25 cellular contexts compared by ENCODE assay signal in genomic region chr5:85340790-85341189, GRCh38.
DNase-seq lines count a peak whose midpoint lies in the region; ATAC-seq, FAIRE-seq and TF ChIP-seq lines count a peak whose summit lies in the region.
"Had no signal": no experiment of that assay in that cellular context is flagged by ENCODE, and none has a peak within 500 bp of the region (broad histone marks: within the 10 kb centered on the region; RNA-seq: fewer than 3 reads in every experiment).

No MANE protein-coding gene starts in this region.

- no peaks in the 10 kb centered on the region for H3K79me2 ChIP-seq in HepG2 (ENCODE audit: insufficient read depth, low read length)
- H3K79me2 ChIP-seq in H1 (ENCODE audit: control insufficient read depth in 1 of 2, insufficient read depth in 2 of 2, low read length in 2 of 2) = no peaks in the 10 kb centered on the region

- no peaks in the 10 kb centered on the region for H3K27me3 ChIP-seq in HepG2 (ENCODE audit: control insufficient read depth in 1 of 2, insufficient read depth in 2 of 2, low read length in 2 of 2)
- no peaks in the 10 kb centered on the region for H3K27me3 ChIP-seq in right lobe of liver
- H3K27me3 ChIP-seq in IMR-90 (ENCODE audit: control insufficient read depth, insufficient read depth, low read length) = no peaks in the 10 kb centered on the region
- no peaks in the 10 kb centered on the region for H3K27me3 ChIP-seq in H1 (replicated peaks in 1 of 4; ENCODE audit: control insufficient read depth in 3 of 4, extremely low read depth in 1 of 4, insufficient read depth in 3 of 4, low read length in 3 of 4)
- H3K27me3 ChIP-seq in right atrium auricular region = no peaks in the 10 kb centered on the region
- H3K27me3 ChIP-seq in WERI-Rb-1 (ENCODE audit: insufficient read depth, low read depth, severe bottlenecking) = no peaks in the 10 kb centered on the region
- H3K27me3 ChIP-seq: BLaER1 had no signal

- H4K91ac ChIP-seq in IMR-90 (ENCODE audit: insufficient read depth, low read depth, low read length) (no peak overlapping the region), H1 (replicated peaks; ENCODE audit: insufficient read length, low read length) (no peak overlapping the region)

- TF ChIP-seq EP300 in HepG2 (IDR thresholded peaks at IDR 0.05; ENCODE audit: low read depth in 2 of 2, low read length in 2 of 2) (no peak), HepG2 (CRISPR knock-in tag; IDR thresholded peaks at IDR 0.05; ENCODE audit: borderline replicate concordance) (no peak), H1 (IDR thresholded peaks at IDR 0.05; ENCODE audit: borderline replicate concordance in 1 of 2, low read depth in 2 of 2, low read length in 2 of 2) (no peak)

- no peak overlapping the region for H2BK20ac ChIP-seq in IMR-90 (ENCODE audit: low read depth, low read length)
- no peak overlapping the region for H2BK20ac ChIP-seq in H1 (ENCODE audit: low read length)

- H2AK5ac ChIP-seq in IMR-90 (ENCODE audit: low read depth, low read length) (no peak overlapping the region), H1 (ENCODE audit: low read depth, low read length) (no peak overlapping the region)

- intact Hi-C loops in HepG2 (cut with micrococcal nuclease; ENCODE audit: unreplicated experiment) = no loop called here
- intact Hi-C loops in right lobe of liver (cut with DNase I) = no loop called here
- intact Hi-C loops in IMR-90 (cut with micrococcal nuclease) = no loop called here

- H4K5ac ChIP-seq in IMR-90 (ENCODE audit: low read depth, low read length) (no peak overlapping the region), H1 (ENCODE audit: insufficient read length, low read depth, low read length) (no peak overlapping the region)

- H2BK12ac ChIP-seq in H1 (ENCODE audit: low read depth, low read length) = no peak overlapping the region

- no peak for TF ChIP-seq POLR2A in HepG2 (IDR thresholded peaks at IDR 0.05; ENCODE audit: insufficient read depth in 1 of 2, low read depth in 2 of 2, low read length in 2 of 2)
- TF ChIP-seq POLR2A in right lobe of liver (IDR thresholded peaks at IDR 0.05) = no peak
- TF ChIP-seq POLR2A in IMR-90 (IDR thresholded peaks at IDR 0.05; ENCODE audit: low read depth, low read length) = no peak
- TF ChIP-seq POLR2A in H1 (IDR thresholded peaks at IDR 0.05; ENCODE audit: control extremely low read depth in 1 of 2, low read depth in 2 of 2, low read length in 2 of 2) = no peak

- H4K20me1 ChIP-seq in HepG2 (ENCODE audit: insufficient read depth, low read length) (no peaks in the 10 kb centered on the region), IMR-90 (ENCODE audit: insufficient read depth, low read length) (no peaks in the 10 kb centered on the region), H1 (replicated peaks in 1 of 2; ENCODE audit: control insufficient read depth in 1 of 2, insufficient read depth in 2 of 2, low read length in 2 of 2) (no peaks in the 10 kb centered on the region)
- H4K20me1 ChIP-seq: BLaER1 had no signal

- H2AFZ ChIP-seq in HepG2 (ENCODE audit: low read length) = no peak overlapping the region
- no peak overlapping the region for H2AFZ ChIP-seq in IMR-90 (replicated peaks; ENCODE audit: low read length, poor library complexity)
- H2AFZ ChIP-seq in H1 (ENCODE audit: low read length) = no peak overlapping the region

- no peaks in the 10 kb centered on the region for H3K9me1 ChIP-seq in IMR-90 (ENCODE audit: insufficient read depth, low read length)

- H2BK120ac ChIP-seq in IMR-90 (ENCODE audit: low read depth, low read length) (no peak overlapping the region), H1 (replicated peaks; ENCODE audit: low read depth, low read length) (no peak overlapping the region)

- in situ Hi-C loops in HepG2 (cut with HindIII; ENCODE audit: extremely low pct_ligation_motif_present, low pct_unique_long_range_greater_than_20kb) = no loop called here
- in situ Hi-C loops in IMR-90 (cut with MboI; ENCODE audit: low sequenced_read_pairs) = no loop called here

- POLR2A ChIA-PET in HepG2 (lab: Yijun Ruan, JAX) (no interaction called here), IMR-90 (lab: Charles Lee; ENCODE audit: unreplicated experiment) (no interaction called here), H1 (lab: Charles Lee; ENCODE audit: partially characterized antibody) (no interaction called here)

- H3K23ac ChIP-seq in IMR-90 (ENCODE audit: low read depth, low read length) (no peak overlapping the region), H1 (ENCODE audit: insufficient read length) (no peak overlapping the region)

- no peak overlapping the region for H2AK9ac ChIP-seq in IMR-90 (replicated peaks; ENCODE audit: low read depth, low read length, poor library complexity)

- H3K4me1 ChIP-seq in HepG2 (ENCODE audit: insufficient read depth, low read length) = no peaks in the 10 kb centered on the region
- no peaks in the 10 kb centered on the region for H3K4me1 ChIP-seq in right lobe of liver
- H3K4me1 ChIP-seq in IMR-90 (ENCODE audit: control insufficient read depth, insufficient read depth, low read length) = no peaks in the 10 kb centered on the region
- no peaks in the 10 kb centered on the region for H3K4me1 ChIP-seq in H1 (replicated peaks in 1 of 4; ENCODE audit: control insufficient read depth in 3 of 4, insufficient read depth in 4 of 4, low read length in 3 of 4)
- no peaks in the 10 kb centered on the region for H3K4me1 ChIP-seq in right atrium auricular region
- H3K4me1 ChIP-seq: BLaER1 had no signal

- H3K4me3 ChIP-seq in HepG2 (replicated peaks in 1 of 3; ENCODE audit: insufficient read depth in 1 of 3, low read depth in 2 of 3, low read length in 3 of 3) (no peak overlapping the region), right lobe of liver (no peak overlapping the region), IMR-90 (ENCODE audit: insufficient read depth, low read depth, low read length) (no peak overlapping the region), H1 (ENCODE audit: extremely low read depth in 1 of 4, insufficient read depth in 2 of 4, low read depth in 3 of 4, low read length in 4 of 4) (no peak overlapping the region), right atrium auricular region (no peak overlapping the region), WERI-Rb-1 (ENCODE audit: low read depth, low read length) (no peak overlapping the region)
- H3K4me3 ChIP-seq: BLaER1, GM12878 had no signal

- H3K23me2 ChIP-seq in H1 (ENCODE audit: low read depth, low read length) = no peaks in the 10 kb centered on the region

- DNase-seq in HepG2 (ENCODE audit: low spot score) (no peak), right lobe of liver (no peak), IMR-90 (no peak), H1 (ENCODE audit: low read depth in 1 of 2, low spot score in 2 of 2) (no peak), right atrium auricular region (ENCODE audit: low spot score) (no peak), WERI-Rb-1 (no peak)
- DNase-seq: ACHN; BE2C; C1 segment of cervical spinal cord; CD4-positive, alpha-beta memory T cell; CD4-positive, CD25-positive, alpha-beta regulatory T cell; CD8-positive, alpha-beta memory T cell; COR-L47; DMS 273 treated with DMSO at 0.1 percent for 48 hours; DMS153; DMS53; DMS79; DND-41; EL; GDM1 had no signal

- no peak overlapping the region for H3K4ac ChIP-seq in IMR-90 (ENCODE audit: low read depth, low read length)
- H3K4ac ChIP-seq in H1 (replicated peaks; ENCODE audit: insufficient read length, low read depth, low read length) = no peak overlapping the region

- H3K27ac ChIP-seq in HepG2 (ENCODE audit: extremely low read length, insufficient read depth, low read length) (no peak overlapping the region), right lobe of liver (no peak overlapping the region), IMR-90 (ENCODE audit: insufficient read depth, low read length) (no peak overlapping the region), H1 (ENCODE audit: low read depth, low read length) (no peak overlapping the region), right atrium auricular region (no peak overlapping the region), WERI-Rb-1 (no peak overlapping the region)
- H3K27ac ChIP-seq: 22Rv1, BLaER1 had no signal

- H3K14ac ChIP-seq in IMR-90 (replicated peaks; ENCODE audit: low read depth, low read length) (no peak overlapping the region), H1 (ENCODE audit: insufficient read length) (no peak overlapping the region)

- no peak for ATAC-seq in HepG2
- ATAC-seq in right lobe of liver = no peak
- ATAC-seq in IMR-90 (ENCODE audit: low read depth) = no peak
- ATAC-seq: GM12878 had no signal

- H2BK15ac ChIP-seq in IMR-90 (ENCODE audit: low read depth, low read length) (no peak overlapping the region), H1 (ENCODE audit: low read length) (no peak overlapping the region)

- H3K9ac ChIP-seq in HepG2 (ENCODE audit: insufficient read depth, low read depth, low read length) = no peak overlapping the region
- H3K9ac ChIP-seq in IMR-90 (ENCODE audit: low read depth, low read length) = no peak overlapping the region
- H3K9ac ChIP-seq in H1 (replicated peaks in 1 of 4; ENCODE audit: extremely low read depth in 1 of 4, low read depth in 3 of 4, low read length in 3 of 4) = no peak overlapping the region
- H3K9ac ChIP-seq: BLaER1 had no signal

- H3K4me2 ChIP-seq in HepG2 (ENCODE audit: low read depth, low read length) (no peak overlapping the region), IMR-90 (ENCODE audit: low read depth, low read length) (no peak overlapping the region), H1 (ENCODE audit: insufficient read depth in 1 of 2, low read depth in 2 of 2, low read length in 2 of 2) (no peak overlapping the region)
- H3K4me2 ChIP-seq: BLaER1 had no signal

- H3K9me3 ChIP-seq in HepG2 (ENCODE audit: low read length) (no peaks in the 10 kb centered on the region), right lobe of liver (no peaks in the 10 kb centered on the region), IMR-90 (ENCODE audit: control insufficient read depth, insufficient read depth, low read length) (peaks cover 4% of the 10 kb centered on the region), H1 (ENCODE audit: insufficient read depth in 2 of 2, low read depth in 1 of 2, low read length in 1 of 2) (no peaks in the 10 kb centered on the region), right atrium auricular region (no peaks in the 10 kb centered on the region), WERI-Rb-1 (ENCODE audit: severe bottlenecking) (no peaks in the 10 kb centered on the region)
- H3K9me3 ChIP-seq: BE2C, BLaER1 had no signal

- no peak overlapping the region for H4K8ac ChIP-seq in IMR-90 (ENCODE audit: low read depth in 2 of 2, low read length in 2 of 2)
- H4K8ac ChIP-seq in H1 (ENCODE audit: extremely low read depth, insufficient read depth, low read length) = no peak overlapping the region

- H3K56ac ChIP-seq in IMR-90 (ENCODE audit: extremely low read depth, insufficient read depth, low read length) (no peak overlapping the region), H1 (replicated peaks; ENCODE audit: insufficient read length, low read depth, low read length) (no peak overlapping the region)

- H2BK5ac ChIP-seq in IMR-90 (ENCODE audit: low read depth, low read length, poor library complexity, severe bottlenecking) (no peak overlapping the region), H1 (ENCODE audit: low read depth, low read length) (no peak overlapping the region)

- no TSS peak for BruUV-seq in HepG2 (replicated peaks; lab: Mats Ljungman, UMichigan)
- no TSS peak for BruUV-seq in IMR-90 (replicated peaks; lab: Mats Ljungman, UMichigan)

- dilution Hi-C loops in IMR-90 (cut with HindIII; ENCODE audit: low sequenced_read_pairs, unreplicated experiment) = no loop called here

- TF ChIP-seq RAD21 in HepG2 (CRISPR knock-in tag; IDR thresholded peaks at IDR 0.05) (no peak), IMR-90 (IDR thresholded peaks at IDR 0.05; ENCODE audit: low read length) (no peak), H1 (IDR thresholded peaks at IDR 0.05 in 1 of 2, conservative IDR thresholded peaks at IDR 0.05 in 1 of 2; ENCODE audit: low read depth in 2 of 2, low read length in 2 of 2) (no peak)

- H3K79me1 ChIP-seq in IMR-90 (ENCODE audit: low read depth in 1 of 2, low read length in 2 of 2) (no peaks in the 10 kb centered on the region), H1 (ENCODE audit: low read depth, low read length) (no peaks in the 10 kb centered on the region)

- CTCF ChIA-PET in HepG2 (lab: Yijun Ruan, JAX; ENCODE audit: low intra/inter-chr PET ratio, low total read pairs) (no interaction called here), IMR-90 (lab: Yijun Ruan, JAX) (no interaction called here), H1 (lab: Charles Lee; ENCODE audit: partially characterized antibody) (no interaction called here)

- no peak overlapping the region for H3K18ac ChIP-seq in IMR-90 (ENCODE audit: low read depth, low read length)
- H3K18ac ChIP-seq in H1 (ENCODE audit: extremely low read depth, low read length) = no peak overlapping the region

- no peak for FAIRE-seq in HepG2 (lab: Jason Lieb, UNC)
- FAIRE-seq in H1 (lab: Jason Lieb, UNC) = no peak
- FAIRE-seq: GM12878, GM12892, GM18507 had no signal

- TF ChIP-seq CTCF in HepG2 (CRISPR knock-in tag; IDR thresholded peaks at IDR 0.05) (no peak), right lobe of liver (IDR thresholded peaks at IDR 0.05) (no peak), IMR-90 (conservative IDR thresholded peaks at IDR 0.05; ENCODE audit: low read depth, low read length) (no peak), H1 (IDR thresholded peaks at IDR 0.05; ENCODE audit: control extremely low read depth in 1 of 3, insufficient read depth in 1 of 3, low read depth in 1 of 3, low read length in 3 of 3) (no peak), right atrium auricular region (IDR thresholded peaks at IDR 0.05) (no peak), WERI-Rb-1 (IDR thresholded peaks at IDR 0.05; ENCODE audit: low read depth, low read length) (no peak)

- no peaks in the 10 kb centered on the region for H3K36me3 ChIP-seq in HepG2 (replicated peaks in 1 of 2; ENCODE audit: control insufficient read depth in 1 of 2, insufficient read depth in 2 of 2, low read length in 2 of 2)
- no peaks in the 10 kb centered on the region for H3K36me3 ChIP-seq in right lobe of liver
- H3K36me3 ChIP-seq in IMR-90 (ENCODE audit: control insufficient read depth, insufficient read depth, low read length) = no peaks in the 10 kb centered on the region
- no peaks in the 10 kb centered on the region for H3K36me3 ChIP-seq in H1 (ENCODE audit: control insufficient read depth in 2 of 4, insufficient read depth in 4 of 4, low read length in 3 of 4)
- no peaks in the 10 kb centered on the region for H3K36me3 ChIP-seq in right atrium auricular region
- H3K36me3 ChIP-seq in WERI-Rb-1 = no peaks in the 10 kb centered on the region
- H3K36me3 ChIP-seq: BE2C, BLaER1 had no signal

Comparison
In these comparisons a context has a peak if more than half of its experiments do, and no peak if none do; other contexts are left out.
1. Of the 41 proteins assayed by ChIP-seq in both HepG2 and H1: peak only in HepG2: none; only in H1: none; in both: MAFK; in neither: 40.